ENCODE assay signal across 1 cellular context in genomic region chr10:86649471-86650150, GRCh38.
TF ChIP-seq lines count a peak whose summit lies in the region.

No MANE protein-coding gene starts in this region.

TF ChIP-seq in SK-N-SH treated with all-trans-retinoic acid at 6 μM for 48 hours, 23 proteins besides CTCF, POLR2A, EP300 and RAD21 (continued from another document):
- TF ChIP-seq PATZ1 (CRISPR knock-in tag; IDR thresholded peaks at IDR 0.05; ENCODE audit: borderline replicate concordance), result no peak
